ENCODE assay signal across 8 cellular contexts in the genomic region with DNA sequence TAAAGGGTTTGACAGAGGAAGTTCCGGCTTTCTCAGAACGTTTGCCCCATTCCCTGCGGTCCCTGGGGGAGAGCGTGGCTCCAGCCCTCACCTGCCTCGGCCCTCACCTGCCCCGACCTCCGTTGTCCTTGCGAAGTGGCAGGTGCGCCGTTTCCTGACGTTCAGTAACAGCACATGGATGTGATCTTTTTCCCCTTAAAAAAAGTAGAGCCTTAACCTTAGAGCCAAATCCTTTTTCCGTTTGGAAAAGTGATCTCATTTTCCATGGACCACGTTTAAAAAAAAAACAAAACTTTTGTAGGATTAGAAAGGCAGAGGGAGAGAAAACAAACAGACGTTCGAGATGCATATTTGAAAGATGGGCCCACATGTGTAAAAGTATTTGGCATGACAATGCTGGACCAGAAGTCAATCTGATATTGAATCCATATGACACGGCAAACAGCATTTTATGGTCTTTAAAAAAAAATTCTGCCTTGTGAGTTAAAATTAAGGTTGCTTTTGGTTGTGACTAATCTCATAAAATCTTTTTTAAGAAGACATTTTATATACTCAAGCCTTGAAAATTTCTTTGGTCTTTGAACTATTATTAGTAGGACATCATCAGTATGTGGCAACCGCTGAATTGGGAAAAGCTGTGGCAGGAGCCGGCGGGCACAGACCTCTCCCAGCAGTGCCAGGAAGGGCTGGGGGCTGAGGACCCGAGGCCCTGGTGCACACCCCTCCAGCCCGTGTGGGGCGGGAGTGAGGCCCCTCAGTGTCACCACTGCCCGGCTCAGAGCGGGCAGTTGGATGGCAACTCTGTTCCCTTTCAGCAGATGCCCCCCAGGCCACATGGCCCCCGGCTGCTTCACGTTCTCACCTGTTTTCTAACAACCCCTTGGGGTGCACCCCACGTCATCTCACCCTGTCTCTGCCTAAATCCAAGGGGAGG. TPM values are rescaled to one million over a fixed set of nuclear protein-coding genes. Genes with fewer than 3 reads are reported as not detected.
DNase-seq lines count a peak whose midpoint lies in the region; ATAC-seq and TF ChIP-seq lines count a peak whose summit lies in the region.

No MANE protein-coding gene starts in this region.

- H3K9me3 Mint-ChIP-seq in endodermal cell, result no peaks in the 10 kb centered on the region

- H3K36me3 Mint-ChIP-seq in endodermal cell (ENCODE audit: low read depth), result no peaks in the 10 kb centered on the region

- H3K27me3 ChIP-seq in endodermal cell (ENCODE audit: control insufficient read depth, insufficient read depth, low read length, poor library complexity, severe bottlenecking) (peaks cover 17% of the 10 kb centered on the region), psoas muscle (ENCODE audit: insufficient read depth in 3 of 3, low read length in 2 of 3) (peaks cover 0 to 47% (median 3%) of the 10 kb centered on the region in 3 donors)

- TF ChIP-seq CTCF in GM10266 (IDR thresholded peaks at IDR 0.05; ENCODE audit: control insufficient read depth, insufficient read depth, low read depth, missing control alignments) (no peak), endodermal cell (conservative IDR thresholded peaks at IDR 0.05) (no peak), psoas muscle (IDR thresholded peaks at IDR 0.05) (no peak)

- peaks cover 25% of the 10 kb centered on the region for H3K27me3 Mint-ChIP-seq in endodermal cell (ENCODE audit: insufficient read depth)

- H3K36me3 ChIP-seq in endodermal cell (ENCODE audit: control insufficient read depth, insufficient read depth, low read length) (no peaks in the 10 kb centered on the region), psoas muscle (ENCODE audit: insufficient read depth in 1 of 2, low read depth in 1 of 2) (no peaks in the 10 kb centered on the region)

- no peaks in the 10 kb centered on the region for H3K4me1 ChIP-seq in endodermal cell (ENCODE audit: control insufficient read depth, insufficient read depth, low read length)
- H3K4me1 ChIP-seq in psoas muscle, result peaks cover 4% of the 10 kb centered on the region

- H3K4me3 Mint-ChIP-seq in endodermal cell, result no peak overlapping the region

- DNase-seq in GM10266 (ENCODE audit: extremely low spot score), result peak; percentile 23
- peak; percentile 92 for DNase-seq in NCI-H2196 treated with DMSO at 0.1 percent for 48 hours (lab: John Stamatoyannopoulos, UW; ENCODE audit: unreplicated experiment)
- DNase-seq in endodermal cell, result peak; percentile 36
- DNase-seq in psoas muscle, result peak in 1 of 2 donors; percentile 22
- no peak for DNase-seq in foreskin melanocyte
- DNase-seq in 8988T, result no peak

- H3K27ac Mint-ChIP-seq in endodermal cell, result no peak overlapping the region

- H3K9me3 ChIP-seq in endodermal cell (ENCODE audit: control insufficient read depth, low read length) (no peaks in the 10 kb centered on the region), psoas muscle (no peaks in the 10 kb centered on the region)

- ATAC-seq in GM21737 (IDR thresholded peaks at IDR 0.05; ENCODE audit: unreplicated experiment), result peak; percentile 6
- ATAC-seq in psoas muscle, result peak in 1 of 4 donors; percentile 10
- no peak for ATAC-seq in GM18870 (IDR thresholded peaks at IDR 0.05; ENCODE audit: unreplicated experiment)

- H3K27ac ChIP-seq in endodermal cell (ENCODE audit: low read depth, low read length), result peak overlapping the region; percentile 89
- H3K27ac ChIP-seq in psoas muscle, result no peak overlapping the region

- H3K4me3 ChIP-seq in endodermal cell (ENCODE audit: low read length) (no peak overlapping the region), psoas muscle (peak overlapping the region; percentile 10)

- peaks cover 3% of the 10 kb centered on the region for H3K4me1 Mint-ChIP-seq in endodermal cell

- intact Hi-C loops in psoas muscle (cut with DNase I), result no loop called here

- WGBS in endodermal cell (ENCODE audit: insufficient coverage in 1 of 2, insufficient read length in 1 of 2), 2 experiments, result 76 to 80% methylated on average over 22 to 27 of the region's 27 CpGs
- WGBS in psoas muscle, 3 donors, result 35 to 43% (median 39%) methylated on average over 27 of the region's 27 CpGs

- no peak overlapping the region for H3K9ac ChIP-seq in endodermal cell (ENCODE audit: extremely low read depth, low read length, poor library complexity, severe bottlenecking)

RNA-seq across cellular contexts. Expression of a gene that starts 42.4 kb away (rescaled TPM):
- total RNA-seq in endodermal cell, result 10 to 100 TPM; 38.6 to 53.7 TPM
- 41.4 TPM for polyA plus RNA-seq in endodermal cell (2013, experiment 1 of 2)
- polyA plus RNA-seq in endodermal cell (2013, experiment 2 of 2), result 38.3 TPM
- 10 to 100 TPM; 55.8 to 62.7 (median 59.1) TPM for total RNA-seq in psoas muscle
- 10 to 100 TPM; 38.2 to 63.4 (median 49.4) TPM for polyA plus RNA-seq in psoas muscle

Comparison
In these comparisons a context has a peak if more than half of its experiments do, and no peak if none do; other contexts are left out.
1. DNase-seq: peak in GM10266 (single experiment), NCI-H2196 treated with DMSO at 0.1 percent for 48 hours (single experiment) and endodermal cell (single experiment); none in foreskin melanocyte (single experiment) and 8988T (single experiment).